Comparison of ENCODE assay signal across 20 cellular contexts in the genomic region with DNA sequence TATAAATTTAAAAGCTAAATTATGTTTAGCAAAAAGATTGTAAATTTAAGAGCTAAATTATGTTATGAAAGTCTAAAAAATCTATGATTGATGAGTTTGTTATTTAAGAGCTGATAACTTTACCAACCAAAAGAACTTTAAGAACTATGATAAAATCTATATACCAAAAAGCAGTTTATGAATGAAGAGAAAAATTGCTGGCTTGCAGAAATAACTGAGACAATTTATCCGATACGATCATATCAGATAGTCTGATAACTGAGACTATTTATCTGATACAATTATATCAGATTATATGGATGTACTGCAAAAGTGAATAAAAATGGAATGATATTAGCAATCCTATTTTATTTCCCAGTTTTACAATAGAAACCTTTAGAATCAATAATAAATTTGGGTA. TPM values are rescaled to one million over a fixed set of nuclear protein-coding genes. Genes with fewer than 3 reads are reported as not detected.
DNase-seq lines count a peak whose midpoint lies in the region; ATAC-seq, FAIRE-seq and TF ChIP-seq lines count a peak whose summit lies in the region.
"Had no signal": no experiment of that assay in that cellular context is flagged by ENCODE, and none has a peak within 500 bp of the region (broad histone marks: within the 10 kb centered on the region; RNA-seq: fewer than 3 reads in every experiment).

No MANE protein-coding gene starts in this region.

- H3K9ac ChIP-seq in HepG2 (ENCODE audit: insufficient read depth, low read depth, low read length) (no peak overlapping the region), K562 (ENCODE audit: insufficient read depth in 1 of 2, low read depth in 2 of 2, low read length in 2 of 2) (no peak overlapping the region)
- H3K9ac ChIP-seq: BLaER1 treated with 17β-estradiol and CSF1 and Interleukin-3, amounts not matched to agents 10 nM and 100 nM had no signal

- H3K36me3 ChIP-seq in HepG2 (replicated peaks in 1 of 2; ENCODE audit: control insufficient read depth in 1 of 2, insufficient read depth in 2 of 2, low read length in 2 of 2) (no peaks in the 10 kb centered on the region), right lobe of liver (no peaks in the 10 kb centered on the region), K562 (ENCODE audit: control insufficient read depth, insufficient read depth, low read length) (no peaks in the 10 kb centered on the region)
- H3K36me3 ChIP-seq: BLaER1 treated with 17β-estradiol and CSF1 and Interleukin-3, amounts not matched to agents 10 nM and 100 nM had no signal

- TF ChIP-seq EP300 in HepG2 (IDR thresholded peaks at IDR 0.05; ENCODE audit: low read depth in 2 of 2, low read length in 2 of 2) (no peak), HepG2 (CRISPR knock-in tag; IDR thresholded peaks at IDR 0.05; ENCODE audit: borderline replicate concordance) (no peak), K562 (IDR thresholded peaks at IDR 0.05; ENCODE audit: low read length) (no peak)

- intact Hi-C loops in HepG2 (cut with micrococcal nuclease; ENCODE audit: unreplicated experiment) (no loop called here), right lobe of liver (cut with DNase I) (no loop called here), K562 (cut with micrococcal nuclease) (no loop called here)

- FAIRE-seq in HepG2 (lab: Jason Lieb, UNC): no peak
- no peak for FAIRE-seq in K562 (lab: Jason Lieb, UNC)
- FAIRE-seq: D721Med, GM12878, GM12892, GM18507 had no signal

- H3K4me3 ChIP-seq in HepG2 (replicated peaks in 1 of 3; ENCODE audit: insufficient read depth in 1 of 3, low read depth in 2 of 3, low read length in 3 of 3): no peak overlapping the region
- no peak overlapping the region for H3K4me3 ChIP-seq in right lobe of liver
- H3K4me3 ChIP-seq in K562: no peak overlapping the region
- H3K4me3 ChIP-seq: BLaER1 treated with 17β-estradiol and CSF1 and Interleukin-3, amounts not matched to agents 10 nM and 100 nM; GM12878 had no signal

- H3K9me1 ChIP-seq in K562 (ENCODE audit: control insufficient read depth, insufficient read depth, low read length): no peaks in the 10 kb centered on the region

- H3K27ac ChIP-seq in HepG2 (ENCODE audit: extremely low read length, insufficient read depth, low read length) (no peak overlapping the region), right lobe of liver (no peak overlapping the region), K562 (ENCODE audit: extremely low read depth, low read depth, low read length) (no peak overlapping the region)
- H3K27ac ChIP-seq: 22Rv1; BLaER1 treated with 17β-estradiol and CSF1 and Interleukin-3, amounts not matched to agents 10 nM and 100 nM; C4-2B had no signal

- no peak for DNase-seq in HepG2 (ENCODE audit: low spot score)
- no peak for DNase-seq in right lobe of liver
- DNase-seq in K562 (ENCODE audit: extremely low read depth in 1 of 4, low spot score in 3 of 4): no peak
- no peak for DNase-seq in activated naive CD4-positive, alpha-beta T cell treated with anti-CD3 and anti-CD28 coated beads, Interleukin-2, amount 50 U/mL, for 72 hours (ENCODE audit: low spot score in 2 of 2)
- DNase-seq in NCI-H2196 (lab: John Stamatoyannopoulos, UW; ENCODE audit: unreplicated experiment): no peak
- DNase-seq: AML-193; Caco-2; Calu3; CD4-positive, alpha-beta T cell; CD8-positive, alpha-beta T cell; DMS79 treated with DMSO at 0.1 percent for 48 hours; GDM1 had no signal

- WGBS in HepG2 (ENCODE audit: low lambda C conversion rate): 3% methylated on average over 2 of the region's 2 CpGs
- WGBS in right lobe of liver (ENCODE audit: insufficient coverage, low coverage, low lambda C conversion rate, missing lambda C conversion rate): 52% methylated on average over 2 of the region's 2 CpGs
- 19% methylated on average over 2 of the region's 2 CpGs for WGBS in K562 (ENCODE audit: insufficient coverage, low coverage, missing lambda C conversion rate)

- no peak overlapping the region for H3K4me2 ChIP-seq in HepG2 (ENCODE audit: low read depth, low read length)
- H3K4me2 ChIP-seq in K562 (ENCODE audit: insufficient read depth, low read length): no peak overlapping the region
- H3K4me2 ChIP-seq: BLaER1 treated with 17β-estradiol and CSF1 and Interleukin-3, amounts not matched to agents 10 nM and 100 nM had no signal

- H2AFZ ChIP-seq in HepG2 (ENCODE audit: low read length) (no peak overlapping the region), K562 (ENCODE audit: low read depth, low read length) (no peak overlapping the region)

- H3K4me1 ChIP-seq in HepG2 (ENCODE audit: insufficient read depth, low read length) (no peaks in the 10 kb centered on the region), right lobe of liver (no peaks in the 10 kb centered on the region), K562 (replicated peaks in 1 of 2; ENCODE audit: control insufficient read depth in 2 of 2, insufficient read depth in 2 of 2, low read length in 2 of 2) (no peaks in the 10 kb centered on the region; a peak in 1 of 5 replicates)
- H3K4me1 ChIP-seq: BLaER1 treated with 17β-estradiol and CSF1 and Interleukin-3, amounts not matched to agents 10 nM and 100 nM; Caco-2 had no signal

- no peak for TF ChIP-seq RAD21 in HepG2 (CRISPR knock-in tag; IDR thresholded peaks at IDR 0.05)
- TF ChIP-seq RAD21 in K562 (CRISPR knock-in tag; conservative IDR thresholded peaks at IDR 0.05 in 1 of 2, IDR thresholded peaks at IDR 0.05 in 1 of 2): no peak

- no peak overlapping the region for H3K27ac Mint-ChIP-seq in activated naive CD4-positive, alpha-beta T cell treated with anti-CD3 and anti-CD28 coated beads, Interleukin-2, amount 50 U/mL, for 72 hours
- H3K27ac Mint-ChIP-seq: B cell; CD4-positive, alpha-beta T cell; CD8-positive, alpha-beta T cell had no signal

- H3K9me3 ChIP-seq in HepG2 (ENCODE audit: low read length): no peaks in the 10 kb centered on the region
- H3K9me3 ChIP-seq in right lobe of liver: no peaks in the 10 kb centered on the region
- no peaks in the 10 kb centered on the region for H3K9me3 ChIP-seq in K562 (replicated peaks; ENCODE audit: control insufficient read depth, insufficient read depth, low read depth, low read length)
- H3K9me3 ChIP-seq: Caco-2 had no signal

- H3K79me2 ChIP-seq in HepG2 (ENCODE audit: insufficient read depth, low read length) (no peaks in the 10 kb centered on the region), K562 (ENCODE audit: control insufficient read depth, insufficient read depth, low read length) (no peaks in the 10 kb centered on the region)

- H3K36me3 Mint-ChIP-seq in activated naive CD4-positive, alpha-beta T cell treated with anti-CD3 and anti-CD28 coated beads, Interleukin-2, amount 50 U/mL, for 72 hours: no peaks in the 10 kb centered on the region
- H3K36me3 Mint-ChIP-seq: CD8-positive, alpha-beta T cell had no signal

- H3K27me3 ChIP-seq in HepG2 (ENCODE audit: control insufficient read depth in 1 of 2, insufficient read depth in 2 of 2, low read length in 2 of 2): no peaks in the 10 kb centered on the region; a peak in 1 of 5 replicates
- H3K27me3 ChIP-seq in right lobe of liver: no peaks in the 10 kb centered on the region
- no peaks in the 10 kb centered on the region; a peak in 1 of 5 replicates for H3K27me3 ChIP-seq in K562 (ENCODE audit: control insufficient read depth in 2 of 2, insufficient read depth in 2 of 2, low read length in 2 of 2)
- H3K27me3 ChIP-seq: BLaER1 treated with 17β-estradiol and CSF1 and Interleukin-3, amounts not matched to agents 10 nM and 100 nM had no signal

- POLR2A ChIA-PET in HepG2 (lab: Yijun Ruan, JAX): no interaction called here
- POLR2A ChIA-PET in K562 (lab: Yijun Ruan, JAX): interaction anchor here (1.1 kb wide), 1 partner anchor 176 kb away, joined by 3 read pairs; no protein-coding TSS in a partner anchor

- ATAC-seq in HepG2 (no peak), right lobe of liver (no peak), K562 (no peak)
- ATAC-seq in activated naive CD4-positive, alpha-beta T cell treated with anti-CD3 and anti-CD28 coated beads, Interleukin-2, amount 50 U/mL, for 72 hours: no peak
- ATAC-seq: CD8-positive, alpha-beta T cell; GM12878 had no signal

- no peaks in the 10 kb centered on the region for H3K9me3 Mint-ChIP-seq in activated naive CD4-positive, alpha-beta T cell treated with anti-CD3 and anti-CD28 coated beads, Interleukin-2, amount 50 U/mL, for 72 hours
- H3K9me3 Mint-ChIP-seq: CD4-positive, alpha-beta T cell; CD8-positive, alpha-beta T cell had no signal

- CTCF ChIA-PET in HepG2 (lab: Yijun Ruan, JAX; ENCODE audit: low intra/inter-chr PET ratio, low total read pairs) (no interaction called here), K562 (lab: Yijun Ruan, JAX; ENCODE audit: low intra/inter-chr PET ratio) (no interaction called here)

- in situ Hi-C loops in HepG2 (cut with HindIII; ENCODE audit: extremely low pct_ligation_motif_present, low pct_unique_long_range_greater_than_20kb): no loop called here
- in situ Hi-C loops in K562 (cut with MboI): no loop called here

- BruUV-seq in HepG2 (replicated peaks; lab: Mats Ljungman, UMichigan) (no TSS peak), K562 (replicated peaks; lab: Mats Ljungman, UMichigan) (no TSS peak)

- no peak for TF ChIP-seq POLR2A in HepG2 (IDR thresholded peaks at IDR 0.05; ENCODE audit: insufficient read depth in 1 of 2, low read depth in 2 of 2, low read length in 2 of 2)
- no peak for TF ChIP-seq POLR2A in right lobe of liver (IDR thresholded peaks at IDR 0.05)
- no peak for TF ChIP-seq POLR2A in K562 (conservative IDR thresholded peaks at IDR 0.05)

- TF ChIP-seq CTCF in HepG2 (CRISPR knock-in tag; IDR thresholded peaks at IDR 0.05) (no peak), right lobe of liver (IDR thresholded peaks at IDR 0.05) (no peak), K562 (IDR thresholded peaks at IDR 0.05 in 2 of 3, conservative IDR thresholded peaks at IDR 0.05 in 1 of 3; ENCODE audit: insufficient read depth in 2 of 3, low read depth in 1 of 3, low read length in 3 of 3) (no peak)

- H4K20me1 ChIP-seq in HepG2 (ENCODE audit: insufficient read depth, low read length) (no peaks in the 10 kb centered on the region), K562 (replicated peaks; ENCODE audit: control insufficient read depth, insufficient read depth, low read length) (no peaks in the 10 kb centered on the region)
- H4K20me1 ChIP-seq: BLaER1 treated with 17β-estradiol and CSF1 and Interleukin-3, amounts not matched to agents 10 nM and 100 nM had no signal

RNA-seq across cellular contexts. Expression of a gene that starts 50.2 kb away (rescaled TPM):
- total RNA-seq in HepG2 (2016; rRNA removed; fragmentation: Illumina TruSeq; extraction: Trizol) (0.07 and 0.31 TPM in 2 replicates), right lobe of liver (under 1 TPM in 4 of 6 experiments, not detected in 2; 0.06 to 0.19 (median 0.10) TPM), K562 (2014; rRNA removed) (0.98 and 1.3 TPM in 2 replicates), K562 (2014; rRNA removed; fragmentation: Illumina TruSeq; extraction: Trizol) (2.4 and 3.1 TPM in 2 replicates), K562 (2015; rRNA removed; fragmentation: Illumina TruSeq; extraction: Trizol) (2.0 and 2.6 TPM in 2 replicates), K562 (2021) (1.1 and 1.9 TPM in 2 replicates)
- 0.09 and 0.30 TPM in 2 replicates for total RNA-seq in HepG2 (2016; cell fraction: cytosol; rRNA removed; fragmentation: Illumina TruSeq; extraction: Trizol; ENCODE audit: low read depth)
- 0.06 TPM in 1 of 2 replicates, not detected in the other for total RNA-seq in HepG2 (2016; cell fraction: insoluble cytoplasmic fraction; rRNA removed; fragmentation: Illumina TruSeq; extraction: Trizol)
- total RNA-seq in HepG2 (2016; cell fraction: membrane; rRNA removed; fragmentation: Illumina TruSeq; extraction: Trizol): 0.09 and 0.28 TPM in 2 replicates
- 0.16 TPM in 1 of 2 replicates, not detected in the other for total RNA-seq in HepG2 (2016; cell fraction: nucleus; rRNA removed; fragmentation: Illumina TruSeq; extraction: Trizol)
- polyA plus RNA-seq in HepG2 (2011; rRNA removed) (0.10 TPM in 1 of 2 replicates, not detected in the other), K562 (2011; rRNA removed) (0.69 and 1.3 TPM in 2 replicates), K562 (2014; fragmentation: Illumina TruSeq; extraction: Trizol) (1.4 and 1.6 TPM in 2 replicates), K562 (2014; fragmentation: Nextera tagmentation; extraction: Ambion mirVana) (1 to 10 TPM; 1.3 to 1.7 TPM), K562 (2014; rRNA removed) (0.58 and 0.62 TPM in 2 replicates)
- 0.05 TPM in 1 of 2 replicates, not detected in the other for polyA plus RNA-seq in HepG2 (2011; cell fraction: cytosol; rRNA removed)
- polyA plus RNA-seq in HepG2 (2011; cell fraction: nucleus; rRNA removed): not detected in 2 replicates
- polyA plus RNA-seq in HepG2 (2012): 0.11 and 0.15 TPM in 2 replicates
- polyA plus RNA-seq in HepG2 (2016; cell fraction: cytosol; fragmentation: Illumina TruSeq; extraction: Trizol; ENCODE audit: low read depth): 0.03 and 0.10 TPM in 2 replicates
- 0.08 TPM in 1 of 2 replicates, not detected in the other for polyA plus RNA-seq in HepG2 (2016; cell fraction: insoluble cytoplasmic fraction; fragmentation: Illumina TruSeq; extraction: Trizol; ENCODE audit: low read depth)
- polyA plus RNA-seq in HepG2 (2016; cell fraction: membrane; fragmentation: Illumina TruSeq; extraction: Trizol; ENCODE audit: low read depth): not detected in 2 replicates
- polyA plus RNA-seq in HepG2 (2016; cell fraction: nucleus; fragmentation: Illumina TruSeq; extraction: Trizol; ENCODE audit: insufficient read depth, low read depth): not detected in 2 replicates
- polyA minus RNA-seq in HepG2 (2011; rRNA and poly(A)+ RNA removed; ENCODE audit: low replicate concordance): not detected in 2 replicates
- not detected in 2 replicates for polyA minus RNA-seq in HepG2 (2011; cell fraction: cytosol; rRNA and poly(A)+ RNA removed)
- 0.26 and 0.50 TPM in 2 replicates for polyA minus RNA-seq in HepG2 (2011; cell fraction: nucleus; rRNA and poly(A)+ RNA removed)
- 2.5 and 10.0 TPM in 2 replicates for total RNA-seq in K562 (2011; cell fraction: chromatin; rRNA removed; ENCODE audit: low replicate concordance)
- total RNA-seq in K562 (2011; cell fraction: nucleolus; rRNA removed): 1.7 and 2.1 TPM in 2 replicates
- 5.5 and 7.8 TPM in 2 replicates for total RNA-seq in K562 (2011; cell fraction: nucleoplasm; rRNA removed)
- polyA plus RNA-seq in K562 (2011; cell fraction: cytosol; rRNA removed): 0.21 and 0.62 TPM in 2 replicates
- 1.3 and 1.5 TPM in 2 replicates for polyA plus RNA-seq in K562 (2011; cell fraction: nucleus; rRNA removed)
- 1.7 and 2.7 TPM in 2 replicates for polyA plus RNA-seq in K562 (2012)
- 1.9 and 3.4 TPM in 2 replicates for polyA minus RNA-seq in K562 (2011; rRNA and poly(A)+ RNA removed)
- 0.73 and 1.2 TPM in 2 replicates for polyA minus RNA-seq in K562 (2011; cell fraction: cytosol; rRNA and poly(A)+ RNA removed)
- 5.7 and 6.2 TPM in 2 replicates for polyA minus RNA-seq in K562 (2011; cell fraction: nucleus; rRNA and poly(A)+ RNA removed)
- total RNA-seq in activated naive CD4-positive, alpha-beta T cell treated with anti-CD3 and anti-CD28 coated beads, Interleukin-2, amount 50 U/mL, for 72 hours: under 1 TPM; 0.16 to 0.34 TPM
- total RNA-seq: CD4-positive, alpha-beta T cell; CD8-positive, alpha-beta T cell had no signal
